In the genomic region with DNA sequence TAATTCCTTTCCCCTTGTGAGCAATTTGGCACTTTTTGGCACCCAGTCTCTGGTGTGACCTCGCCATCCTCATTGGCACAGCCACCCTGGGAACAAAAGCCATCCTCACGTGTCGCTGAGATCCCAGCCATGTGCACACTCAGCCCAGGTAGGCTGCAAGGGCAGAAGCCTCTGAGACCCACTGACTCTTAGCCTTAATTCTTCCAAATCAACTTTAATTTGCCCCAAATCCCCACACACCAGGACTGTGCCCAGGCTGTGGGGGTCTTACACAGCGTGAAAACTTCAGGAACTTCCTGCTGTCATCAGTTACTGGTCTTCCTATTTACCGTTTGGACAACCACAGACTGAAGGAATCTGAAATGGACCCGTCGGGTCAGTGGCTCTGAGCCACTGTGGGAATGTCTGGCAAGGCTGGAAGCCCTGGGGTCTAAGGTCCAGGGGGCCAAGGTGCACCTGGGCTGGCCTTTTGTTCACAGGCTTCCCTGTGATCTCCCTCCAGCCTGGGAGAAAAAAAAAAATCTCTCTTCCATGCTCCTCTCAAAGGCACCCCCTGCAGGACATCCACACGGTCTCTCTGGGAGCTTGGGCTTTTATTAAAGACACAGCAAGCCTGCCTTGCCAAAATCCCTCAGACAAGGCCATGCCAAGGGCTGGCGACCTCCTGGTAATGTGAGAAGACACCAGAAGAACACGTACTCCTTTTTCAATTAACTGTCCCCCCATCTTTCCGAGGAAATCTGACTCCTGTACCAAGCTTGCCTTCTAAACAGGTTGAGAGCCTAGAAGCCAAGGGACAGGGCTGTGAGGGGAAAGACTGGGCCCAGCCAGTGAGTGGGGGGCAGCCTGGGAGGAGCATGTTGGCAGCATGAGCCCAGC, we compare ENCODE assay signal across 9 cellular contexts. TPM values are rescaled to one million over a fixed set of nuclear protein-coding genes. Genes with fewer than 3 reads are reported as not detected.
DNase-seq lines count a peak whose midpoint lies in the region; ATAC-seq and TF ChIP-seq lines count a peak whose summit lies in the region.
"Had no signal": no experiment of that assay in that cellular context is flagged by ENCODE, and none has a peak within 500 bp of the region (broad histone marks: within the 10 kb centered on the region; RNA-seq: fewer than 3 reads in every experiment).

No MANE protein-coding gene starts in this region.

- peak overlapping the region; percentile 85 for H3K9ac ChIP-seq in mesenchymal stem cell (ENCODE audit: low read length)
- H3K9ac ChIP-seq: BLaER1 treated with 17β-estradiol and CSF1 and Interleukin-3, amounts not matched to agents 10 nM and 100 nM had no signal

- 68% methylated on average over 11 of the region's 11 CpGs for WGBS in mesenchymal stem cell

- peaks cover 34% of the 10 kb centered on the region for H3K4me1 ChIP-seq in mesenchymal stem cell (ENCODE audit: control insufficient read depth, insufficient read depth, low read depth, low read length)
- no peaks in the 10 kb centered on the region for H3K4me1 ChIP-seq in CD8-positive, alpha-beta memory T cell (ENCODE audit: insufficient read depth, low read length)
- H3K4me1 ChIP-seq: BLaER1 treated with 17β-estradiol and CSF1 and Interleukin-3, amounts not matched to agents 10 nM and 100 nM had no signal

- no peak overlapping the region for H3K4me2 ChIP-seq in mesenchymal stem cell (ENCODE audit: low read length, poor library complexity, severe bottlenecking)
- H3K4me2 ChIP-seq: BLaER1 treated with 17β-estradiol and CSF1 and Interleukin-3, amounts not matched to agents 10 nM and 100 nM had no signal

- H2AK5ac ChIP-seq in mesenchymal stem cell (ENCODE audit: low read length, severe bottlenecking): peak overlapping the region; percentile 42

- H4K8ac ChIP-seq in mesenchymal stem cell (ENCODE audit: low read length): peak overlapping the region; percentile 33

- H3K9me3 Mint-ChIP-seq in chondrocyte (ENCODE audit: low read depth): peaks cover 4% of the 10 kb centered on the region
- no peaks in the 10 kb centered on the region for H3K9me3 Mint-ChIP-seq in CD8-positive, alpha-beta memory T cell

- H3K18ac ChIP-seq in mesenchymal stem cell (ENCODE audit: low read depth in 1 of 2, low read length in 2 of 2): peak overlapping the region; percentile 67 to 85

- no peaks in the 10 kb centered on the region for H3K27me3 ChIP-seq in mesenchymal stem cell (ENCODE audit: control insufficient read depth in 1 of 2, insufficient read depth in 1 of 2, low read length in 2 of 2)
- no peaks in the 10 kb centered on the region for H3K27me3 ChIP-seq in CD8-positive, alpha-beta memory T cell (ENCODE audit: insufficient read depth, low read length, poor library complexity, severe bottlenecking)
- H3K27me3 ChIP-seq: BLaER1 treated with 17β-estradiol and CSF1 and Interleukin-3, amounts not matched to agents 10 nM and 100 nM had no signal

- TF ChIP-seq CTCF in chondrocyte (IDR thresholded peaks at IDR 0.05): peak; percentile 87

- H3K4me3 ChIP-seq in mesenchymal stem cell (ENCODE audit: insufficient read depth in 1 of 2, low read depth in 1 of 2, low read length in 2 of 2): no peak overlapping the region
- H3K4me3 ChIP-seq in CD8-positive, alpha-beta memory T cell (ENCODE audit: low read length): no peak overlapping the region
- H3K4me3 ChIP-seq: BLaER1 treated with 17β-estradiol and CSF1 and Interleukin-3, amounts not matched to agents 10 nM and 100 nM had no signal

- DNase-seq in NCI-H1417 (lab: John Stamatoyannopoulos, UW) (peak; percentile 25 to 65 (median 31)), NCI-H1417 treated with DMSO at 0.1 percent for 48 hours (lab: John Stamatoyannopoulos, UW) (no peak), NCI-H446 treated with DMSO at 0.1 percent for 48 hours (lab: John Stamatoyannopoulos, UW) (peak; percentile 67), chondrocyte (ENCODE audit: low spot score) (no peak), mesenchymal stem cell (peak; percentile 80)
- DNase-seq in CD8-positive, alpha-beta memory T cell: no peak

- no peaks in the 10 kb centered on the region for H3K27me3 Mint-ChIP-seq in chondrocyte (ENCODE audit: low read depth)
- H3K27me3 Mint-ChIP-seq in CD8-positive, alpha-beta memory T cell: peaks cover 20 to 32% of the 10 kb centered on the region in 2 donors

- H3K36me3 ChIP-seq in mesenchymal stem cell (ENCODE audit: control insufficient read depth in 1 of 2, insufficient read depth in 2 of 2, low read depth in 1 of 2, low read length in 2 of 2): no peaks in the 10 kb centered on the region
- no peaks in the 10 kb centered on the region for H3K36me3 ChIP-seq in CD8-positive, alpha-beta memory T cell (ENCODE audit: insufficient read depth, low read length)
- H3K36me3 ChIP-seq: BLaER1 treated with 17β-estradiol and CSF1 and Interleukin-3, amounts not matched to agents 10 nM and 100 nM had no signal

- POLR2A ChIA-PET in CD8-positive, alpha-beta memory T cell (lab: Charles Lee): no interaction called here

- H3K36me3 Mint-ChIP-seq in chondrocyte (ENCODE audit: low read depth): no peaks in the 10 kb centered on the region
- no peaks in the 10 kb centered on the region for H3K36me3 Mint-ChIP-seq in CD8-positive, alpha-beta memory T cell

- H3K79me1 ChIP-seq in mesenchymal stem cell (replicated peaks; ENCODE audit: low read length, poor library complexity, severe bottlenecking): peaks cover 5% of the 10 kb centered on the region

- H2BK12ac ChIP-seq in mesenchymal stem cell (ENCODE audit: low read length in 2 of 2): peak overlapping the region; percentile 34 to 95

- H3K4me1 Mint-ChIP-seq in chondrocyte (ENCODE audit: low read depth): peaks cover 61% of the 10 kb centered on the region
- H3K4me1 Mint-ChIP-seq in CD8-positive, alpha-beta memory T cell: no peaks in the 10 kb centered on the region

- no peaks in the 10 kb centered on the region for H3K9me3 ChIP-seq in mesenchymal stem cell (ENCODE audit: control insufficient read depth, low read length)
- H3K9me3 ChIP-seq in CD8-positive, alpha-beta memory T cell (ENCODE audit: low read length): no peaks in the 10 kb centered on the region
- H3K9me3 ChIP-seq: BLaER1 treated with 17β-estradiol and CSF1 and Interleukin-3, amounts not matched to agents 10 nM and 100 nM had no signal

- H3K23ac ChIP-seq in mesenchymal stem cell (ENCODE audit: low read length in 2 of 2): peak overlapping the region in 1 of 2 experiments; percentile 14

- H2BK5ac ChIP-seq in mesenchymal stem cell (ENCODE audit: low read depth, low read length, poor library complexity, severe bottlenecking): no peak overlapping the region

- peak overlapping the region; percentile 42 to 57 for H3K4ac ChIP-seq in mesenchymal stem cell (ENCODE audit: low read depth in 1 of 2, low read length in 2 of 2)

- H2BK120ac ChIP-seq in mesenchymal stem cell (ENCODE audit: low read depth, low read length): peak overlapping the region; percentile 87

- CTCF ChIA-PET in CD8-positive, alpha-beta memory T cell (lab: Charles Lee): interaction anchor here (3.4 kb wide), 1 partner anchor 78 kb away, joined by 10 read pairs; no protein-coding TSS in a partner anchor

- H3K27ac Mint-ChIP-seq in chondrocyte (ENCODE audit: unreplicated experiment): peak overlapping the region; percentile 76
- peak overlapping the region in 1 of 8 donors; percentile 15 for H3K27ac Mint-ChIP-seq in CD8-positive, alpha-beta memory T cell

- H3K27ac ChIP-seq in mesenchymal stem cell (ENCODE audit: low read length, poor library complexity, severe bottlenecking): no peak overlapping the region
- no peak overlapping the region for H3K27ac ChIP-seq in CD8-positive, alpha-beta memory T cell (ENCODE audit: low read depth, low read length)
- H3K27ac ChIP-seq: BLaER1 treated with 17β-estradiol and CSF1 and Interleukin-3, amounts not matched to agents 10 nM and 100 nM had no signal

- peak overlapping the region; percentile 65 for H2AFZ ChIP-seq in mesenchymal stem cell (ENCODE audit: low read depth, low read length)

- peak overlapping the region; percentile 0 for H2BK15ac ChIP-seq in mesenchymal stem cell (ENCODE audit: low read depth, poor library complexity, severe bottlenecking)

- H3K14ac ChIP-seq in mesenchymal stem cell (ENCODE audit: low read length in 2 of 2): no peak overlapping the region

- ATAC-seq in HG02678 (IDR thresholded peaks at IDR 0.05; ENCODE audit: unreplicated experiment): no peak
- ATAC-seq in HG02642 (IDR thresholded peaks at IDR 0.05; ENCODE audit: poor library complexity, unreplicated experiment): no peak

- H3K4me3 Mint-ChIP-seq in chondrocyte (ENCODE audit: unreplicated experiment): no peak overlapping the region
- no peak overlapping the region for H3K4me3 Mint-ChIP-seq in CD8-positive, alpha-beta memory T cell

- peak overlapping the region; percentile 52 for H4K91ac ChIP-seq in mesenchymal stem cell (ENCODE audit: low read length)

RNA-seq across cellular contexts. Expression of a gene that starts 42.1 kb away (rescaled TPM):
- 361 to 405 TPM (median 404 TPM) in 3 replicates for total RNA-seq in chondrocyte
- polyA plus RNA-seq in mesenchymal stem cell (2013, experiment 1 of 2): 425 TPM
- polyA plus RNA-seq in mesenchymal stem cell (2013, experiment 2 of 2): 455 TPM
- 10 to 100 TPM; 29.0 to 31.0 TPM for total RNA-seq in CD8-positive, alpha-beta memory T cell
- 119 TPM for polyA plus RNA-seq in CD8-positive, alpha-beta memory T cell

Comparison
In these comparisons a context has a peak if more than half of its experiments do, and no peak if none do; other contexts are left out.
1. DNase-seq: peak in NCI-H1417 (3 of 3), NCI-H446 treated with DMSO at 0.1 percent for 48 hours (single experiment) and mesenchymal stem cell (single experiment); none in NCI-H1417 treated with DMSO at 0.1 percent for 48 hours (single experiment), chondrocyte (single experiment) and CD8-positive, alpha-beta memory T cell (0 of 5).
2. RNA of a gene that starts 42.1 kb away (total RNA-seq): 361 to 405 TPM in chondrocyte; 29.0 to 31.0 TPM in CD8-positive, alpha-beta memory T cell; every median in the first group is over 10 times any median in the second.